In the genomic region with DNA sequence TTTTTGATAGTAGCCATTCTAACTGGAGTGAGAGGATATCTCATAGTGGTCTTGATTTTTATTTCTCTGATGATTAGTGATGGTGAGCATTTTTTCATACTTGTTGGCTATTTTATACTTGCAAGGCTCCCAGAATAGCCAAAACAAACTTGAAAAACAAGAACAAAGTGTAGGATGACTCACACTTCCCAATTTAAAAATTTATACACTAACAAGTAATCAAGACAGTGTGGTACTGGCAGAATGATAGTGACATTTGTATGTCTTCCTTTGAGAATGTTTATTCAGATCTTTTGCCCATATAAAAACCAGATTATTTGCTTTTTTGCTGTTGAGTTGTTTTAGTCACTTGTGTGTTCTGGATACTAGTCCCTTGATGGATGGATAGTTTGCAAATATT, we compare ENCODE assay signal across 21 cellular contexts.
"Had no signal": no experiment of that assay in that cellular context is flagged by ENCODE, and none has a peak within 500 bp of the region (broad histone marks: within the 10 kb centered on the region; RNA-seq: fewer than 3 reads in every experiment).

No MANE protein-coding gene starts in this region.

- H3K4me3 ChIP-seq: ascending aorta, breast epithelium, gastrocnemius medialis, left lung, right lobe of liver, smooth muscle cell, stomach had no signal

- H3K36me3 ChIP-seq: ascending aorta, breast epithelium, gastrocnemius medialis, left lung, neutrophil, right lobe of liver, stomach had no signal

- H3K9me3 ChIP-seq: ascending aorta, breast epithelium, gastrocnemius medialis, left lung, neutrophil, right lobe of liver, stomach had no signal

- H3K27me3 ChIP-seq: ascending aorta, breast epithelium, gastrocnemius medialis, left lung, neutrophil, right lobe of liver, stomach had no signal

- H3K4me1 ChIP-seq: breast epithelium, gastrocnemius medialis, parathyroid adenoma, right lobe of liver, stomach had no signal

- DNase-seq: activated CD4-positive, alpha-beta T cell treated with anti-CD3 and anti-CD28 coated beads for 1 hour; activated CD4-positive, alpha-beta T cell treated with anti-CD3 and anti-CD28 coated beads, Interleukin-2, amount 50 U/mL, for 4 hours; activated gamma-delta T cell; cerebellar nuclear complex; cortex of kidney; effector CD8-positive, alpha-beta T cell; gastrocnemius medialis; head of caudate nucleus; kidney; left lung; right lobe of liver; stimulated activated CD4-positive, alpha-beta T cell treated with anti-CD3 and anti-CD28 coated beads, Interleukin-4, amount 100 ng/mL, for 24 hours; stomach; T-helper 1 cell; T-helper 9 cell had no signal

- H3K27ac ChIP-seq: breast epithelium, gastrocnemius medialis, left lung, neutrophil, parathyroid adenoma, right lobe of liver, stomach, VCaP had no signal
